In genomic region chr6:43951756-43952675, GRCh38 we compare ENCODE assay signal across 1 cellular context.
TF ChIP-seq lines count a peak whose summit lies in the region.

No MANE protein-coding gene starts in this region.

TF ChIP-seq in K562, 482 proteins besides CTCF, POLR2A, EP300 and RAD21 (continued from another document):
- TF ChIP-seq ZNF592 (IDR thresholded peaks at IDR 0.05) (peak; percentile 15; the same call in 1 of the 2 replicates), ZFX (CRISPR knock-in tag; IDR thresholded peaks at IDR 0.05) (peak; percentile 34), USF1 (CRISPR knock-in tag; IDR thresholded peaks at IDR 0.05) (0 out of 2 replicates have a peak, but pooled peaks have one; percentile 8), RBFOX2 (IDR thresholded peaks at IDR 0.05; ENCODE audit: low read depth, low read length) (0 out of 2 replicates have a peak, but pooled peaks have one; percentile 11), ZNF518B (CRISPR knock-in tag; IDR thresholded peaks at IDR 0.05) (no peak), CHD1 (IDR thresholded peaks at IDR 0.05; ENCODE audit: low read length) (no peak), ZNF583 (CRISPR knock-in tag; IDR thresholded peaks at IDR 0.05) (0 out of 2 replicates have a peak, but pooled peaks have one; percentile 27), CLOCK (CRISPR knock-in tag; IDR thresholded peaks at IDR 0.05; ENCODE audit: borderline replicate concordance) (0 out of 2 replicates have a peak, but pooled peaks have one; percentile 58), ZBTB11 (CRISPR knock-in tag; IDR thresholded peaks at IDR 0.05) (0 out of 6 replicates have a peak, but pooled peaks of 1 of the 3 experiments have one; percentile 29), NR2C2 (CRISPR knock-in tag; IDR thresholded peaks at IDR 0.05) (no peak), NR2C2 (tag; IDR thresholded peaks at IDR 0.05) (peak; percentile 30; the same call in 1 of the 2 replicates), MYBL2 (IDR thresholded peaks at IDR 0.05; ENCODE audit: low read depth) (no peak), MYBL2 (CRISPR knock-in tag; IDR thresholded peaks at IDR 0.05; ENCODE audit: borderline replicate concordance) (no peak), SETDB1 (IDR thresholded peaks at IDR 0.05; ENCODE audit: low read length) (no peak), CBX1 (IDR thresholded peaks at IDR 0.05; ENCODE audit: low read depth) (no peak), HIVEP1 (CRISPR knock-in tag; IDR thresholded peaks at IDR 0.05) (no peak), CUX1 (CRISPR knock-in tag; IDR thresholded peaks at IDR 0.05) (peak; percentile 67; the same call in 1 of the 2 replicates), ZNF740 (CRISPR knock-in tag; IDR thresholded peaks at IDR 0.05) (no peak), ZNF740 (tag; IDR thresholded peaks at IDR 0.05) (peak in 1 of 2 experiments; percentile 23; a peak in 1 of 4 replicates), ZNF584 (CRISPR knock-in tag; IDR thresholded peaks at IDR 0.05; ENCODE audit: low read depth) (0 out of 2 replicates have a peak, but pooled peaks have one; percentile 0), GATA2 (CRISPR knock-in tag; IDR thresholded peaks at IDR 0.05) (0 out of 2 replicates have a peak, but pooled peaks have one; percentile 34), LCOR (CRISPR knock-in tag; IDR thresholded peaks at IDR 0.05) (0 out of 2 replicates have a peak, but pooled peaks have one; percentile 38), CREB3 (tag; conservative IDR thresholded peaks at IDR 0.05; ENCODE audit: low read depth) (peak; percentile 66; the same call in 1 of the 2 replicates)
